1 cellular context compared by ENCODE assay signal in the genomic region with DNA sequence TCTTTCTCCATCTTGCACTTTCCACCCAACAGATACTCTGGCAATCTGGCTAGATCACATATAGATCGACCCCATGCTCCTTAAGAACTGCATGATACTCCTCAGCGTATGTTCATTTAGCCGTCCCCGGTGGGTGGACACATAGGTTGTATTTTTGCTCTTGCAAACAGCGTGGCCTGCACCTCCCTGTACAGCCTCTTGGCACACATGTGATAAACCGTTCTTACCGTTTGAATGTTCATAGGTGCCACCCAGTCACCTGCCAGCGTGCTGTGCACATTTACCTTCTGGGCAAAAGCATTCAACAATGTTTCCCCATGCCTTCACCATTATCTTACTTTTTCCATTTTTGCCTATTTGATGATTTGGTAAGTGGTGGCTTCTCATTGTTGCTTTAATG.
TF ChIP-seq lines count a peak whose summit lies in the region.

No MANE protein-coding gene starts in this region.

TF ChIP-seq in HEK293T, 16 proteins besides CTCF, POLR2A, EP300 and RAD21:
- TF ChIP-seq NFRKB (IDR thresholded peaks at IDR 0.05) (no peak), CTBP1 (IDR thresholded peaks at IDR 0.05; ENCODE audit: borderline replicate concordance) (no peak), ZNF384 (IDR thresholded peaks at IDR 0.05) (no peak), HDGF (IDR thresholded peaks at IDR 0.05; ENCODE audit: borderline replicate concordance) (no peak), SUZ12 (IDR thresholded peaks at IDR 0.05) (no peak), PKNOX1 (IDR thresholded peaks at IDR 0.05) (no peak), FOXM1 (IDR thresholded peaks at IDR 0.05; ENCODE audit: borderline replicate concordance) (no peak), TARDBP (IDR thresholded peaks at IDR 0.05) (no peak), SP1 (IDR thresholded peaks at IDR 0.05) (no peak), FOXK2 (IDR thresholded peaks at IDR 0.05) (no peak), FOXA1 (IDR thresholded peaks at IDR 0.05) (no peak), LEF1 (IDR thresholded peaks at IDR 0.05; ENCODE audit: borderline replicate concordance) (no peak)
